Comparison of ENCODE assay signal across 24 cellular contexts in genomic region chr3:31137718-31138465, GRCh38.
"Had no signal": no experiment of that assay in that cellular context is flagged by ENCODE, and none has a peak within 500 bp of the region (broad histone marks: within the 10 kb centered on the region; RNA-seq: fewer than 3 reads in every experiment).

No MANE protein-coding gene starts in this region.

- H3K36me3 Mint-ChIP-seq: activated CD4-positive, alpha-beta memory T cell treated with anti-CD3 and anti-CD28 coated beads for 36 hours; activated naive CD8-positive, alpha-beta T cell had no signal

- H3K27ac Mint-ChIP-seq: activated CD4-positive, alpha-beta memory T cell treated with anti-CD3 and anti-CD28 coated beads for 36 hours; activated naive CD8-positive, alpha-beta T cell; activated T-helper 1 cell treated with anti-CD3 and anti-CD28 coated beads, Interleukin-12 subunit alpha, Interleukin-12 subunit beta, Interleukin-2, Interleukin-4 antibody, amounts not matched to agents 30 ng/mL and 10 ng/mL and 1 ng/mL, durations not matched to agents 14 hours and 24 hours and 36 hours had no signal

- ATAC-seq: body of pancreas; left lobe of liver; stimulated activated naive CD8-positive, alpha-beta T cell treated with anti-CD3 and anti-CD28 coated beads, Interleukin-15, Interleukin-2, amounts not matched to agents 100 U/mL and 50 U/mL, for 24 hours had no signal

- H3K4me1 ChIP-seq: body of pancreas, tibial artery had no signal

- FAIRE-seq: colon had no signal

- H3K9me3 ChIP-seq: body of pancreas, tibial artery had no signal

- H3K4me3 ChIP-seq: body of pancreas, dorsolateral prefrontal cortex, tibial artery had no signal

- H3K27me3 Mint-ChIP-seq: activated CD4-positive, alpha-beta memory T cell treated with anti-CD3 and anti-CD28 coated beads for 36 hours; activated naive CD8-positive, alpha-beta T cell had no signal

- H3K27ac ChIP-seq: body of pancreas, dorsolateral prefrontal cortex, epithelial cell of prostate, tibial artery, VCaP had no signal

- H3K27me3 ChIP-seq: body of pancreas, tibial artery had no signal

- DNase-seq: activated CD4-positive, alpha-beta memory T cell treated with anti-CD3 and anti-CD28 coated beads for 36 hours; activated CD4-positive, alpha-beta T cell treated with anti-CD3 and anti-CD28 coated beads for 1 hour; activated gamma-delta T cell treated with Interleukin-2 at 50 U/mL for 16 hours; activated T-cell treated with anti-CD3 and anti-CD28 coated beads for 4 hours; body of pancreas; central memory CD4-positive, alpha-beta T cell; dorsolateral prefrontal cortex; foreskin melanocyte; hypothalamus; islet precursor cell; midbrain; occipital lobe; posterior cingulate gyrus; retina; stimulated activated naive CD8-positive, alpha-beta T cell treated with anti-CD3 and anti-CD28 coated beads, Interleukin-15, Interleukin-2, amounts not matched to agents 100 U/mL and 50 U/mL, for 24 hours; substantia nigra; T1000; tibial artery had no signal

- H3K4me3 Mint-ChIP-seq: activated CD4-positive, alpha-beta memory T cell treated with anti-CD3 and anti-CD28 coated beads for 36 hours; activated naive CD8-positive, alpha-beta T cell; activated T-helper 1 cell treated with anti-CD3 and anti-CD28 coated beads, Interleukin-12 subunit alpha, Interleukin-12 subunit beta, Interleukin-2, Interleukin-4 antibody, amounts not matched to agents 30 ng/mL and 10 ng/mL and 1 ng/mL, durations not matched to agents 14 hours and 24 hours and 36 hours had no signal

- H3K9me3 Mint-ChIP-seq: activated CD4-positive, alpha-beta memory T cell treated with anti-CD3 and anti-CD28 coated beads for 36 hours had no signal

- H3K36me3 ChIP-seq: tibial artery had no signal
